ENCODE assay signal across 9 cellular contexts in the genomic region with DNA sequence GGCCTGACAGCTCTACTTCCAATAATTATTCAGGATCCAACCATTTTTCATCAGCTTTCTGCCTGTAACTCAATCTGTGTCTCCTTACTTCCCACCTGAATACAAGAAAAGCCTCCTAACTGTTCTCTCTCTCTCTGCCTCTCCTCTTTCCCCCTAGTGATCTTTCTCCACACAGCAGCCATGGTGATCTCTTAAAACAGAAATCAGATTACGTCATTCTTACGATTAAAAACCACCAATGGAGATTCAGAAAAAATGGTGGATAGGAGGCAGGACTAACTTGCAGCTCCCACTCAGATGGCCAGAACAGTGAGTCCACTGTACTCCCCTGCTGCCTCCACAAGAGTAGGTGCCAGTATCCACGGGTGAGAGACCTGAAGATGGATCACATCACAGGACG.
"Had no signal": no experiment of that assay in that cellular context is flagged by ENCODE, and none has a peak within 500 bp of the region (broad histone marks: within the 10 kb centered on the region; RNA-seq: fewer than 3 reads in every experiment).

No MANE protein-coding gene starts in this region.

- H3K27ac ChIP-seq: GM23248, HL-60 had no signal

- ATAC-seq: K562 had no signal

- DNase-seq: GM23248, H9, HCEC 1CT, IMR-90, KG1 had no signal

- H2AFZ ChIP-seq: GM23248 had no signal

- H3K4me3 ChIP-seq: GM23248, K562 had no signal

- FAIRE-seq: H1, H54, K562 had no signal

- H3K9ac ChIP-seq: GM23248 had no signal
